Comparison of ENCODE assay signal across 19 cellular contexts in genomic region chr6:87561012-87561411, GRCh38.
"Had no signal": no experiment of that assay in that cellular context is flagged by ENCODE, and none has a peak within 500 bp of the region (broad histone marks: within the 10 kb centered on the region; RNA-seq: fewer than 3 reads in every experiment).

No MANE protein-coding gene starts in this region.

- H3K4me1 ChIP-seq: pancreas, stomach, suprapubic skin, tibial nerve had no signal

- H3K27me3 ChIP-seq: neutrophil, pancreas, stomach, suprapubic skin, tibial nerve had no signal

- FAIRE-seq: pancreas had no signal

- H3K9me3 ChIP-seq: neutrophil, pancreas, stomach, suprapubic skin, tibial nerve had no signal

- H3K27ac ChIP-seq: coronary artery, epithelial cell of prostate, neutrophil, pancreas, stomach, suprapubic skin, tibial nerve had no signal

- DNase-seq: activated CD4-positive, alpha-beta memory T cell treated with anti-CD3 and anti-CD28 coated beads for 36 hours; activated CD4-positive, alpha-beta T cell treated with anti-CD3 and anti-CD28 coated beads for 48 hours; activated CD4-positive, CD25-positive, alpha-beta regulatory T cell; activated naive CD4-positive, alpha-beta T cell treated with anti-CD3 and anti-CD28 coated beads for 36 hours; activated T-cell treated with anti-CD3 and anti-CD28 coated beads, Interleukin-2, amount 50 U/mL, for 48 hours; pancreas; right cardiac atrium; stimulated activated CD4-positive, alpha-beta T cell treated with anti-CD3 and anti-CD28 coated beads, Interleukin-12 subunit alpha, Interleukin-12 subunit beta, amount 100 ng/mL, for 4 hours; stomach; T-helper 17 cell had no signal

- ATAC-seq: left lobe of liver, pancreas, right cardiac atrium, T-helper 17 cell had no signal

- H3K4me3 Mint-ChIP-seq: activated CD4-positive, alpha-beta memory T cell treated with anti-CD3 and anti-CD28 coated beads for 36 hours; activated naive CD4-positive, alpha-beta T cell treated with anti-CD3 and anti-CD28 coated beads for 36 hours; central memory CD8-positive, alpha-beta T cell; nephron; T-helper 17 cell had no signal

- H3K4me1 Mint-ChIP-seq: nephron had no signal

- H3K27me3 Mint-ChIP-seq: activated CD4-positive, alpha-beta memory T cell treated with anti-CD3 and anti-CD28 coated beads for 36 hours; central memory CD8-positive, alpha-beta T cell; T-helper 17 cell had no signal

- H3K27ac Mint-ChIP-seq: activated CD4-positive, alpha-beta memory T cell treated with anti-CD3 and anti-CD28 coated beads for 36 hours; activated naive CD4-positive, alpha-beta T cell treated with anti-CD3 and anti-CD28 coated beads for 36 hours; nephron; T-helper 17 cell had no signal

- H3K4me3 ChIP-seq: coronary artery, lung, pancreas, stomach, suprapubic skin, tibial nerve had no signal

- H3K9me3 Mint-ChIP-seq: activated CD4-positive, alpha-beta memory T cell treated with anti-CD3 and anti-CD28 coated beads for 36 hours; activated naive CD4-positive, alpha-beta T cell treated with anti-CD3 and anti-CD28 coated beads for 36 hours; central memory CD8-positive, alpha-beta T cell; nephron had no signal
